Comparison of ENCODE assay signal across 1 cellular context in genomic region chr10:115948415-115948814, GRCh38.
TF ChIP-seq lines count a peak whose summit lies in the region.

No MANE protein-coding gene starts in this region.

TF ChIP-seq in GM23338, 12 proteins besides CTCF, POLR2A, EP300 and RAD21 (continued from another document):
- TF ChIP-seq ZNF462 (CRISPR knock-in tag; IDR thresholded peaks at IDR 0.05) = no peak
TF ChIP-seq in GM23338: peak in this region for 0.
